8 cellular contexts compared by ENCODE assay signal in the genomic region with DNA sequence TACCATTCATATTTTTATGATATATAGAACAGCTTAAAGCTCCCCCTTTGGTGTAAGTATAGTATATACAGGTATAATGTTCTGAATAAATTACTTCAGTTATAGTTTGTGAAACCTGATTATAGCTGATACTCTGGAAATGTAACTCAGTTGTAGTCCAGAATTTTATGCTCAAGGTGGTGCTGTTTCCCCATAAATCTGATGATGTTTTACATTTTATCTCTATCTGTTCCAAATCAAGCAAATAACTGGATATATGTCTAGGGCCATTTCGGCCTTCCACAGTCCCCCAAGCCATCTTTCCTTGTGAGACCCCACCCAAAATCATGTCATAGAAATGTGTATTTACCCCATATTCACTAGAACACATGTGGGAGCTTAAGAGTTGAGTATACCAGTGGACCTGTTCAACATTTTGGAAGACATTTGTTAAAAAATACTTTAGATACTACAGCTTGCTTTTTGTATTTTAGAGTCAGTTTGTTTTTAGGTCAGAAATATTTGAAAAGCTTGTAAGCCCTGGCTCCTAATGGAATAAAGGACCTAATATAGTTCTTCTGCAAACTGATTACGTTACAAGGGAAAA.
DNase-seq lines count a peak whose midpoint lies in the region; ATAC-seq, FAIRE-seq and TF ChIP-seq lines count a peak whose summit lies in the region.

No MANE protein-coding gene starts in this region.

- ATAC-seq in mucosa of descending colon (peak; percentile 60), HG02763 (IDR thresholded peaks at IDR 0.05; ENCODE audit: unreplicated experiment) (no peak), HG03108 (IDR thresholded peaks at IDR 0.05; ENCODE audit: unreplicated experiment) (no peak)

- intact Hi-C loops in mucosa of descending colon (cut with DNase I, micrococcal nuclease): loop anchor here (2.0 to 10.0 kb wide), 2 partner anchors 273 to 425 kb away; no protein-coding TSS in a partner anchor

- no peaks in the 10 kb centered on the region for H3K36me3 ChIP-seq in H7 (replicated peaks; ENCODE audit: control insufficient read depth, insufficient read depth, low read length)
- H3K36me3 ChIP-seq in mucosa of descending colon (ENCODE audit: low read depth): no peaks in the 10 kb centered on the region

- DNase-seq in Ammon's horn (ENCODE audit: low spot score) (peak; percentile 68), H7 (peak; percentile 34), RCC 7860 (ENCODE audit: low spot score) (peak; percentile 34), mucosa of descending colon (peak in 1 of 3 donors; percentile 63), NCI-H1436 (lab: John Stamatoyannopoulos, UW) (no peak)

- H3K27me3 ChIP-seq in H7 (ENCODE audit: control insufficient read depth, insufficient read depth, low read length): no peaks in the 10 kb centered on the region

- H3K4me1 ChIP-seq in mucosa of descending colon (ENCODE audit: low read depth): no peaks in the 10 kb centered on the region

- H3K9me3 ChIP-seq in mucosa of descending colon: no peaks in the 10 kb centered on the region

- H3K4me3 ChIP-seq in H7 (ENCODE audit: insufficient read depth, low read depth, low read length) (no peak overlapping the region), mucosa of descending colon (no peak overlapping the region)

- FAIRE-seq in RCC 7860 (lab: Jason Lieb, UNC) (peak; percentile 69), endometrium (lab: Jason Lieb, UNC) (peak; percentile 75)

- no peak for TF ChIP-seq CTCF in mucosa of descending colon (IDR thresholded peaks at IDR 0.05)
